24 cellular contexts compared by ENCODE assay signal in the genomic region with DNA sequence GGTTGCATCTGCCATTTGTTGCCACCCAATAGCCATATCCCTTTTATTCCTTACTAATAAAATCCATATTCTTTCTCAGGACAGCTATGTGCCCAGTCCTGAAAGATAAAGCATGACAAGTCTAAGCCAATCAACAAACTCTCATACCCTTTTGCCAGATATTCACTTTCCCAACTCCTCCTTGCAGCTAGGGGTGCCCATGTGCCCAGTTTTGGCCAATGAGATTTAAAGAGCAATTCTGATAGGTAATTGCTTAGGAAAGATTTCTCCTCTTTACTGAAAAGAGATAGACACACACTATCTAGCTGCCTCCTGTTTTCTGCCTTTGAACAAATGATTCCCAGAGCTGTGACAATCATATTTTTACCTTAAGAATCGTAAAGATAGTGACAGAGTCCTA.
"Had no signal": no experiment of that assay in that cellular context is flagged by ENCODE, and none has a peak within 500 bp of the region (broad histone marks: within the 10 kb centered on the region; RNA-seq: fewer than 3 reads in every experiment).

No MANE protein-coding gene starts in this region.

- H3K4me3 ChIP-seq: coronary artery, dorsolateral prefrontal cortex had no signal

- FAIRE-seq: astrocyte, bronchial epithelial cell had no signal

- H3K36me3 ChIP-seq: brain microvascular endothelial cell had no signal

- H3K27me3 ChIP-seq: brain microvascular endothelial cell, dorsolateral prefrontal cortex had no signal

- ATAC-seq: activated T-cell treated with anti-CD3 and anti-CD28 coated beads, Interleukin-2, amount 50 U/mL, for 4 hours; activated T-helper 17 cell treated with anti-CD3 and anti-CD28 coated beads, Interleukin-2, amount 50 U/mL, for 72 hours; esophagus mucosa had no signal

- H3K27ac ChIP-seq: brain microvascular endothelial cell, coronary artery, dorsolateral prefrontal cortex had no signal

- DNase-seq: activated CD4-positive, alpha-beta memory T cell treated with anti-CD3 and anti-CD28 coated beads, Interleukin-2, amount 10 ng/mL, durations not matched to agents 7 days and 5 days; activated CD4-positive, alpha-beta T cell treated with anti-CD3 and anti-CD28 coated beads for 1 hour; activated CD4-positive, alpha-beta T cell treated with anti-CD3 and anti-CD28 coated beads for 4 hours; activated CD4-positive, alpha-beta T cell treated with anti-CD3 and anti-CD28 coated beads, Interleukin-2, amount 10 ng/mL, durations not matched to agents 7 days and 5 days; activated CD4-positive, alpha-beta T cell treated with anti-CD3 and anti-CD28 coated beads, Interleukin-2, amount 50 U/mL, for 4 hours; activated effector memory CD4-positive, alpha-beta T cell treated with Interleukin-2 at 50 U/mL for 16 hours; activated gamma-delta T cell treated with Interleukin-2 at 50 U/mL for 16 hours; activated naive CD4-positive, alpha-beta T cell treated with anti-CD3 and anti-CD28 coated beads, Interleukin-2, amount 50 U/mL, for 16 hours; activated naive CD4-positive, alpha-beta T cell treated with Interleukin-2 at 50 U/mL for 16 hours; activated T-cell treated with anti-CD3 and anti-CD28 coated beads, Interleukin-2, amount 50 U/mL, for 4 hours; amniotic stem cell; anterior cingulate cortex; brain microvascular endothelial cell; dorsolateral prefrontal cortex; effector memory CD4-positive, alpha-beta T cell; endodermal cell; foreskin fibroblast; head of caudate nucleus; T-helper 2 cell had no signal
